Comparison of ENCODE assay signal across 25 cellular contexts in the genomic region with DNA sequence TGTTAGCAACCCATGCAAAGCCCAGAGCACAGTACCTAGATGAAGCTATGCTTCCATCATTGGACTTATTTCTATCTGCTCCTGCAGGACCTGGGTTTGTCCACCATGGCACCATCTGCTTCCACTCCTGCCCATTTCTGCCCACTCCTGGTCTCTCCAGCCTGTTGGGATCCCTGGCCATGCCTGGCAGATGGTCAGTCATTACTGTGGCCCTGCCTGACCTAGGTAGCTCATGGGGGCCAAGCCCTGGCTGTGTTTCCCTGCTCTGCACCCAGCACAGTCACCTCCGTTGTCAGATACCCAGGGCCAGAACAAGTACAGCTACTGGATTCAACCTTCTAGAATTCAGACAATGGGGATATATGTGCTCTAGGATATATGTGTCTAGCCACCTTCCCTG.
"Had no signal": no experiment of that assay in that cellular context is flagged by ENCODE, and none has a peak within 500 bp of the region (broad histone marks: within the 10 kb centered on the region; RNA-seq: fewer than 3 reads in every experiment).

No MANE protein-coding gene starts in this region.

- H3K36me3 Mint-ChIP-seq: activated naive CD4-positive, alpha-beta T cell treated with anti-CD3 and anti-CD28 coated beads, Interleukin-2, amount 10 ng/mL, durations not matched to agents 7 days and 5 days; activated naive CD8-positive, alpha-beta T cell; brain had no signal

- H3K27me3 Mint-ChIP-seq: activated naive CD8-positive, alpha-beta T cell had no signal

- H3K27ac Mint-ChIP-seq: activated CD4-positive, alpha-beta T cell treated with anti-CD3 and anti-CD28 coated beads, Interleukin-2, amount 10 ng/mL, durations not matched to agents 24 days and 14 days; activated naive CD4-positive, alpha-beta T cell treated with anti-CD3 and anti-CD28 coated beads, Interleukin-2, amount 10 ng/mL, durations not matched to agents 7 days and 5 days; activated naive CD8-positive, alpha-beta T cell; activated naive CD8-positive, alpha-beta T cell treated with anti-CD3 and anti-CD28 coated beads, Interleukin-2, amount 50 U/mL, for 24 hours; activated T-helper 1 cell treated with anti-CD3 and anti-CD28 coated beads, Interleukin-12 subunit alpha, Interleukin-12 subunit beta, Interleukin-2, Interleukin-4 antibody, amounts not matched to agents 30 ng/mL and 10 ng/mL and 1 ng/mL, durations not matched to agents 14 hours and 24 hours and 36 hours had no signal

- ATAC-seq: activated naive CD8-positive, alpha-beta T cell treated with anti-CD3 and anti-CD28 coated beads, Interleukin-2, amount 50 U/mL, for 24 hours; activated T-cell treated with anti-CD3 and anti-CD28 coated beads, Interleukin-2, amount 50 U/mL, for 4 hours; PC-3; Right ventricle myocardium inferior had no signal

- H3K27ac ChIP-seq: KMS-11, Peyer's patch, SJCRH30, SK-N-MC had no signal

- H3K27me3 ChIP-seq: Peyer's patch, SJCRH30 had no signal

- DNase-seq: activated CD4-positive, alpha-beta T cell treated with anti-CD3 and anti-CD28 coated beads, Interleukin-2, amount 10 ng/mL, durations not matched to agents 24 days and 14 days; activated CD4-positive, alpha-beta T cell treated with anti-CD3 and anti-CD28 coated beads, Interleukin-2, amount 50 U/mL, for 4 hours; activated naive CD4-positive, alpha-beta T cell treated with anti-CD3 and anti-CD28 coated beads, Interleukin-2, amount 10 ng/mL, durations not matched to agents 7 days and 5 days; activated naive CD8-positive, alpha-beta T cell treated with anti-CD3 and anti-CD28 coated beads, Interleukin-2, amount 50 U/mL, for 24 hours; activated T-cell treated with anti-CD3 and anti-CD28 coated beads, Interleukin-2, amount 50 U/mL, for 4 hours; central memory CD4-positive, alpha-beta T cell; MM.1S; MV-4-11; NCI-H1092; NCI-H1436 treated with DMSO at 0.1 percent for 48 hours; NCI-H1694 treated with DMSO at 0.1 percent for 48 hours; NCI-H2029; NCI-H345; NCI-H524 treated with DMSO at 0.1 percent for 48 hours; PC-3; RPMI8226; SJCRH30; T1000 had no signal

- H3K4me3 ChIP-seq: Peyer's patch, SJCRH30, SK-N-MC had no signal

- H3K9ac ChIP-seq: KMS-11 had no signal

- H3K9me3 Mint-ChIP-seq: activated naive CD4-positive, alpha-beta T cell treated with anti-CD3 and anti-CD28 coated beads, Interleukin-2, amount 10 ng/mL, durations not matched to agents 7 days and 5 days; activated T-cell treated with anti-CD3 and anti-CD28 coated beads, Interleukin-2, amount 50 U/mL, for 4 hours; activated T-helper 1 cell treated with anti-CD3 and anti-CD28 coated beads, Interleukin-12 subunit alpha, Interleukin-12 subunit beta, Interleukin-2, Interleukin-4 antibody, amounts not matched to agents 30 ng/mL and 10 ng/mL and 1 ng/mL, durations not matched to agents 14 hours and 24 hours and 36 hours had no signal

- H3K4me3 Mint-ChIP-seq: activated CD4-positive, alpha-beta T cell treated with anti-CD3 and anti-CD28 coated beads, Interleukin-2, amount 10 ng/mL, durations not matched to agents 24 days and 14 days; activated naive CD4-positive, alpha-beta T cell treated with anti-CD3 and anti-CD28 coated beads, Interleukin-2, amount 10 ng/mL, durations not matched to agents 7 days and 5 days; activated naive CD8-positive, alpha-beta T cell; activated naive CD8-positive, alpha-beta T cell treated with anti-CD3 and anti-CD28 coated beads, Interleukin-2, amount 50 U/mL, for 24 hours; activated T-cell treated with anti-CD3 and anti-CD28 coated beads, Interleukin-2, amount 50 U/mL, for 4 hours; activated T-helper 1 cell treated with anti-CD3 and anti-CD28 coated beads, Interleukin-12 subunit alpha, Interleukin-12 subunit beta, Interleukin-2, Interleukin-4 antibody, amounts not matched to agents 30 ng/mL and 10 ng/mL and 1 ng/mL, durations not matched to agents 14 hours and 24 hours and 36 hours had no signal

- H3K4me1 ChIP-seq: SJCRH30 had no signal

- H3K4me2 ChIP-seq: KMS-11 had no signal

- H3K36me3 ChIP-seq: Peyer's patch, SJCRH30 had no signal

- H3K9me3 ChIP-seq: Peyer's patch, SJCRH30 had no signal
